Comparison of ENCODE assay signal across 9 cellular contexts in the genomic region with DNA sequence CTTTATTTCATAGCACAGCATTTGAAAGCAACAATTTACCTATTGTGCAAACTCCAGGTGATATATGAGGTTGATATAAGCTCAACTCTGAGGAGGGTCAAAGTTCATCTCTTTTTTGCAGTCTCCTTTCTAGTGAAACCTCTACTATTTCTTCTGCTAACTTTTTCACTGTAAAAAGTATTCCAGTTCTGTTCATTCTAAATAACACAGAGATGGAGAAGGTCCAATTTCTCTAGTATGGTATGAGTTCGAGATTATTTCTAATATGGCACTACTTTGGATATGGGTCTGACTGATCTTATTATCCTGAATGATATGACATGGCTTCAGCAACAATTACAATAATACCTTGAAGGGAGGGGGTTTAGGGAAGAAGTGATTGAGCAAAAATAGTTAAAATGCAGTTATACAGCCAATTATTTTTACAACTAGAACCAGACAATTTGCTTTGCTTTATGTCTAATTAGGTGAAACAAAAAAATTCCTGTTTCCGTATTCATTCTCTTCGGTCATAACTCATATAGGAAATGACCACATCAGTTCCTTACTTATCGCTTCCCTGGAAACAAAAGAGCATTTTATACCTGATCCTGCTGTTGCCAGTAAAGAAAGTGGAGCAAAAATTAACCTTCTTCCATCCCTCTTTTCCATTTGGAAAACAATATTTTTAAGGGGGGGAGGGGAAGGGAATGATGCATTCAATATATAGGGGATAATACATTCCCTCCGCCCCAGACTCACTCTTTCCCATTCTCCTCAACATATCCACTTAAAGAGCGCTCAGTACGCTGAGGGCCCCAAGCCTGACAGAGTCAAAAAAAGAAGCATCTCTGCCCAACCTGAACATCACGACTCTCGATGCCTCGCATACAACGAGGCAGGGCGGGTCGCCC. TPM values are rescaled to one million over a fixed set of nuclear protein-coding genes. Genes with fewer than 3 reads are reported as not detected.
DNase-seq lines count a peak whose midpoint lies in the region; ATAC-seq and TF ChIP-seq lines count a peak whose summit lies in the region.
"Had no signal": no experiment of that assay in that cellular context is flagged by ENCODE, and none has a peak within 500 bp of the region (broad histone marks: within the 10 kb centered on the region; RNA-seq: fewer than 3 reads in every experiment).

No MANE protein-coding gene starts in this region.

- no peaks in the 10 kb centered on the region for H4K20me1 ChIP-seq in DOHH2 (ENCODE audit: control insufficient read depth, insufficient read depth, low read depth, low read length)

- H3K27me3 ChIP-seq in DOHH2 (ENCODE audit: control insufficient read depth, low read length) (peaks cover 3% of the 10 kb centered on the region; the same call in 1 of the 2 replicates), lung (ENCODE audit: control insufficient read depth, insufficient read depth) (no peaks in the 10 kb centered on the region)

- no peak for TF ChIP-seq POLR2A in erythroblast (IDR thresholded peaks at IDR 0.05; ENCODE audit: low read length)

- H3K4me1 ChIP-seq in DOHH2 (ENCODE audit: control insufficient read depth, low read length) = peaks cover 25% of the 10 kb centered on the region
- peaks cover 1 to 5% of the 10 kb centered on the region in 2 donors for H3K4me1 ChIP-seq in lung (ENCODE audit: control insufficient read depth in 2 of 2, insufficient read depth in 2 of 2, low read length in 2 of 2)

- H3F3A ChIP-seq in DOHH2 (ENCODE audit: control insufficient read depth, insufficient read depth) = peaks cover 14% of the 10 kb centered on the region; the same call in 1 of the 2 replicates

- peak overlapping the region; percentile 72 for H3K4me2 ChIP-seq in DOHH2 (ENCODE audit: low read length)

- no peak for TF ChIP-seq CTCF in DOHH2 (IDR thresholded peaks at IDR 0.05; ENCODE audit: low read depth, low read length, poor library complexity, severe bottlenecking)
- no peak for TF ChIP-seq CTCF in astrocyte of the cerebellum (IDR thresholded peaks at IDR 0.05; ENCODE audit: low read depth, low read length, missing control alignments)
- TF ChIP-seq CTCF in lung (IDR thresholded peaks at IDR 0.05; ENCODE audit: control extremely low read depth, extremely low read depth) = no peak

- H3K79me2 ChIP-seq in DOHH2 (ENCODE audit: control insufficient read depth, low read length) = no peaks in the 10 kb centered on the region

- no peaks in the 10 kb centered on the region for H3K9me3 ChIP-seq in DOHH2 (ENCODE audit: control insufficient read depth, insufficient read depth, low read length)
- H3K9me3 ChIP-seq in lung (ENCODE audit: control insufficient read depth in 2 of 2, insufficient read depth in 1 of 2, low read length in 1 of 2) = no peaks in the 10 kb centered on the region

- ATAC-seq in HG03066 (IDR thresholded peaks at IDR 0.05; ENCODE audit: low read depth, unreplicated experiment) (peak; percentile 33), lung (ENCODE audit: insufficient read depth, low FRiP score) (no peak)

- 14 to 28% methylated on average over 13 of the region's 13 CpGs for WGBS in lung, 2 donors

- H3K4me3 ChIP-seq in DOHH2 (ENCODE audit: low read length) (peak overlapping the region; percentile 74), astrocyte of the cerebellum (ENCODE audit: low read depth, low read length) (peak overlapping the region; percentile 57), lung (peak overlapping the region; percentile 97)

- H3K27ac ChIP-seq in DOHH2 (ENCODE audit: low read depth, low read length) = no peak overlapping the region
- peak overlapping the region; percentile 98 to 100 for H3K27ac ChIP-seq in lung (ENCODE audit: low read depth in 1 of 2, low read length in 1 of 2)

- in situ Hi-C loops in astrocyte of the cerebellum (cut with HindIII; ENCODE audit: low sequenced_read_pairs) = no loop called here

- no peaks in the 10 kb centered on the region for H3K9me2 ChIP-seq in DOHH2 (replicated peaks; ENCODE audit: control insufficient read depth, low read length)

- no peak for DNase-seq in astrocyte of the cerebellum (ENCODE audit: low read depth)
- no peak for DNase-seq in lung (ENCODE audit: low spot score)
- DNase-seq in stimulated activated CD8-positive, alpha-beta memory T cell treated with anti-CD3 and anti-CD28 coated beads, Interleukin-4, amount 100 ng/mL, for 48 hours = no peak
- no peak for DNase-seq in AG08396 (ENCODE audit: low spot score)
- DNase-seq in UCSD-AML1 (lab: John Stamatoyannopoulos, UW; ENCODE audit: unreplicated experiment) = no peak
- no peak for DNase-seq in erythroblast (lab: John Stamatoyannopoulos, UW)

- H3K36me3 ChIP-seq in DOHH2 (ENCODE audit: control insufficient read depth, low read length) (no peaks in the 10 kb centered on the region), lung (ENCODE audit: control insufficient read depth in 2 of 2, insufficient read depth in 2 of 2, low read length in 2 of 2) (no peaks in the 10 kb centered on the region)

RNA-seq across cellular contexts. Expression of a gene that starts 1.0 kb away (rescaled TPM):
- 10 to 100 TPM; 30.4 to 52.6 TPM for total RNA-seq in lung
- 10 to 100 TPM in 1 of 2 donors, 1 to 10 TPM in 1; 9.0 to 18.6 TPM for polyA plus RNA-seq in lung
- total RNA-seq: T-helper 2 cell treated with Interferon-gamma antibody and Interleukin-4, amounts not matched to agents 100 ng/mL and 5 ng/mL, for 36 hours had no signal
